In the genomic region with DNA sequence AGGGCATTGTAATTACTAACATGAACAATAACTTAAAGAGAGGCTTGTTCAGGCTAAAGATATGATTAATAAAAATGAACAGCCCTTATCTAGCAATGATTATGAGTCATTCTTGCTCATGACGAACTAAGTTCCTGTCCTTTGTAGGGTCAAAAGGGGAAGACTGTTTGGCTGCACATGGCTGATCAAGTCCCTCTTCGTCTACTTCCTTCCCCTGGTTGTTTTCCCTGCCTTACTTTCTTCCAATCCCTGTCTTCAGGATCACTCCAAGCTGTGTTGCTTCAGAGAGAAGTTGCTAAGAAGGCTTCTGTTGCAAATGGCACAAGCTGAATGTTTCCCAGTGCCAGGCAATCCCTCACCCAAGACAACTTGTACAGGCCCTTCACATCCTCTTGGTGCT, we compare ENCODE assay signal across 14 cellular contexts.
DNase-seq lines count a peak whose midpoint lies in the region; ATAC-seq and TF ChIP-seq lines count a peak whose summit lies in the region.
"Had no signal": no experiment of that assay in that cellular context is flagged by ENCODE, and none has a peak within 500 bp of the region (broad histone marks: within the 10 kb centered on the region; RNA-seq: fewer than 3 reads in every experiment).

No MANE protein-coding gene starts in this region.

- H4K20me1 ChIP-seq in HCT116 (ENCODE audit: insufficient read depth): no peaks in the 10 kb centered on the region

- no peak overlapping the region for H2AFZ ChIP-seq in HCT116 (ENCODE audit: low read depth, low read length, poor library complexity, severe bottlenecking)
- H2AFZ ChIP-seq: neural progenitor cell had no signal

- peak overlapping the region; percentile 62 for H3K4me2 ChIP-seq in HCT116 (ENCODE audit: low read length)
- H3K4me2 ChIP-seq: neural progenitor cell had no signal

- no peak; the same call in none of the 2 replicates for TF ChIP-seq RAD21 in HCT116 (IDR thresholded peaks at IDR 0.05; ENCODE audit: low read depth)

- no peaks in the 10 kb centered on the region for H3K36me3 ChIP-seq in HCT116 (ENCODE audit: control insufficient read depth in 1 of 2, insufficient read depth in 2 of 2, low read length in 2 of 2)
- H3K36me3 ChIP-seq: neural progenitor cell, thyroid gland had no signal

- peak; percentile 71 for ATAC-seq in HCT116

- BruUV-seq in HCT116 (replicated peaks; lab: Mats Ljungman, UMichigan): no TSS peak

- peak overlapping the region in 1 of 2 experiments; percentile 6; a peak in 1 of 4 replicates for H3K4me3 ChIP-seq in HCT116 (replicated peaks in 1 of 2; ENCODE audit: low read depth in 1 of 2, low read length in 2 of 2)
- H3K4me3 ChIP-seq: neural progenitor cell, thyroid gland had no signal

- intact Hi-C loops in HCT116 (cut with micrococcal nuclease): loop anchor here (5.0 to 10.0 kb wide), 2 partner anchors 71 to 159 kb away; no protein-coding TSS in a partner anchor

- H3K4me3 Mint-ChIP-seq in T-helper 2 cell treated with Interferon-gamma antibody and Interleukin-4, amounts not matched to agents 5 μg/mL and 100 μg/mL, for 36 hours: no peak overlapping the region
- H3K4me3 Mint-ChIP-seq: central memory CD8-positive, alpha-beta T cell; neural progenitor cell had no signal

- H3K79me2 ChIP-seq in HCT116 (ENCODE audit: insufficient read depth, low read length): no peaks in the 10 kb centered on the region

- POLR2A ChIA-PET in HCT116 (lab: Charles Lee): interaction anchor here (0.6 to 3.8 kb wide), 11 partner anchors 8 to 155 kb away, joined by 3 to 32 read pairs (median 4); a partner anchor contains a TSS

- RAD21 ChIA-PET in HCT116 (lab: Charles Lee; ENCODE audit: low non-redundant PET in 1 of 2, low total read pairs in 2 of 2, uncharacterized antibody in 2 of 2, unreplicated experiment in 2 of 2): interaction anchor here in 1 of 2 experiments (2.2 kb wide), 1 partner anchor 80 kb away, joined by 9 read pairs; no protein-coding TSS in a partner anchor

- no peaks in the 10 kb centered on the region for H3K4me1 Mint-ChIP-seq in T-helper 2 cell treated with Interferon-gamma antibody and Interleukin-4, amounts not matched to agents 5 μg/mL and 100 μg/mL, for 36 hours (ENCODE audit: low read depth)
- H3K4me1 Mint-ChIP-seq: central memory CD8-positive, alpha-beta T cell; neural progenitor cell had no signal

- H3K9me3 Mint-ChIP-seq in T-helper 2 cell treated with Interferon-gamma antibody and Interleukin-4, amounts not matched to agents 5 μg/mL and 100 μg/mL, for 36 hours: no peaks in the 10 kb centered on the region
- H3K9me3 Mint-ChIP-seq: central memory CD8-positive, alpha-beta T cell; neural progenitor cell had no signal

- no peaks in the 10 kb centered on the region for H3K27me3 ChIP-seq in HCT116 (ENCODE audit: insufficient read depth, low read length)
- H3K27me3 ChIP-seq: neural progenitor cell, thyroid gland had no signal

- H3K36me3 Mint-ChIP-seq in T-helper 2 cell treated with Interferon-gamma antibody and Interleukin-4, amounts not matched to agents 5 μg/mL and 100 μg/mL, for 36 hours (ENCODE audit: low read depth): no peaks in the 10 kb centered on the region
- H3K36me3 Mint-ChIP-seq: neural progenitor cell had no signal

- no peaks in the 10 kb centered on the region for H3K27me3 Mint-ChIP-seq in T-helper 2 cell treated with Interferon-gamma antibody and Interleukin-4, amounts not matched to agents 5 μg/mL and 100 μg/mL, for 36 hours (ENCODE audit: low read depth)

- H3K9me2 ChIP-seq in HCT116 (ENCODE audit: insufficient read depth): no peaks in the 10 kb centered on the region

- H3K4me1 ChIP-seq in HCT116 (ENCODE audit: control insufficient read depth in 1 of 2, insufficient read depth in 2 of 2, low read length in 2 of 2): peaks cover 60 to 81% of the 10 kb centered on the region in 2 experiments
- H3K4me1 ChIP-seq: neural progenitor cell, thyroid gland had no signal

- peak overlapping the region; percentile 64 for H3K9ac ChIP-seq in HCT116 (ENCODE audit: low read length)
- H3K9ac ChIP-seq: neural progenitor cell had no signal

- no peaks in the 10 kb centered on the region for H3K9me3 ChIP-seq in HCT116 (ENCODE audit: control insufficient read depth in 1 of 2, insufficient read depth in 1 of 2, low read depth in 1 of 2, low read length in 2 of 2)
- H3K9me3 ChIP-seq: thyroid gland had no signal

- DNase-seq in HCT116 (ENCODE audit: low read depth, low spot score): peak; percentile 91
- DNase-seq in UCSD-AML1 (lab: John Stamatoyannopoulos, UW; ENCODE audit: unreplicated experiment): peak; percentile 13
- DNase-seq in glomerular endothelial cell (ENCODE audit: extremely low read depth, low read depth, low spot score): peak; percentile 82
- peak; percentile 91 for DNase-seq in pulmonary artery endothelial cell (ENCODE audit: low read depth, low spot score)
- DNase-seq in DMS79 treated with DMSO at 0.1 percent for 48 hours (lab: John Stamatoyannopoulos, UW): no peak
- DNase-seq in T-helper 2 cell treated with Interferon-gamma antibody and Interleukin-4, amounts not matched to agents 5 μg/mL and 100 μg/mL, for 36 hours (ENCODE audit: low spot score): no peak
- no peak for DNase-seq in DMS114 treated with DMSO at 0.1 percent for 48 hours (lab: John Stamatoyannopoulos, UW; ENCODE audit: unreplicated experiment)
- DNase-seq in stimulated activated CD4-positive, alpha-beta T cell treated with anti-CD3 and anti-CD28 coated beads, Interleukin-1b, Interleukin-23, amount 100 ng/mL, for 48 hours: no peak
- DNase-seq: DMS 273 treated with DMSO at 0.1 percent for 48 hours; head of caudate nucleus; NK-92 treated with Interleukin-12 subunit alpha and Interleukin-12 subunit beta, amount 100 ng/mL, for 24 hours; thyroid gland had no signal

- no peak for TF ChIP-seq CTCF in HCT116 (IDR thresholded peaks at IDR 0.05 in 2 of 3, conservative IDR thresholded peaks at IDR 0.05 in 1 of 3; ENCODE audit: borderline replicate concordance in 1 of 3, insufficient read depth in 1 of 3, low read depth in 2 of 3, low read length in 2 of 3)

- no peak for TF ChIP-seq POLR2A in HCT116 (IDR thresholded peaks at IDR 0.05; ENCODE audit: borderline replicate concordance, extremely low read depth, insufficient read depth, insufficient read length)

- no peak overlapping the region for H3K27ac Mint-ChIP-seq in T-helper 2 cell treated with Interferon-gamma antibody and Interleukin-4, amounts not matched to agents 5 μg/mL and 100 μg/mL, for 36 hours
- H3K27ac Mint-ChIP-seq: neural progenitor cell had no signal

- H3K27ac ChIP-seq in HCT116 (ENCODE audit: low read depth, low read length): peak overlapping the region; percentile 96
- H3K27ac ChIP-seq: neural progenitor cell, thyroid gland had no signal

- CTCF ChIA-PET in HCT116 (lab: Charles Lee): interaction anchor here (1.5 kb wide), 1 partner anchor 80 kb away, joined by 5 read pairs; no protein-coding TSS in a partner anchor

TF ChIP-seq in HCT116, 20 proteins besides CTCF, POLR2A, EP300 and RAD21 (continues in another document):
- TF ChIP-seq TCF7L2 (IDR thresholded peaks at IDR 0.05; ENCODE audit: borderline replicate concordance, extremely low read depth, insufficient read depth, insufficient read length) (peak; percentile 81), CEBPB (IDR thresholded peaks at IDR 0.05; ENCODE audit: low read depth) (peak; percentile 70; the same call in 1 of the 2 replicates), ZFX (IDR thresholded peaks at IDR 0.05) (peak; percentile 22; the same call in 1 of the 2 replicates), EZH2 (IDR thresholded peaks at IDR 0.05) (no peak), YY1 (IDR thresholded peaks at IDR 0.05; ENCODE audit: extremely low read depth, insufficient replicate concordance, low read depth, low read length) (peak; percentile 43)
- TF ChIP-seq, protein P1, sequence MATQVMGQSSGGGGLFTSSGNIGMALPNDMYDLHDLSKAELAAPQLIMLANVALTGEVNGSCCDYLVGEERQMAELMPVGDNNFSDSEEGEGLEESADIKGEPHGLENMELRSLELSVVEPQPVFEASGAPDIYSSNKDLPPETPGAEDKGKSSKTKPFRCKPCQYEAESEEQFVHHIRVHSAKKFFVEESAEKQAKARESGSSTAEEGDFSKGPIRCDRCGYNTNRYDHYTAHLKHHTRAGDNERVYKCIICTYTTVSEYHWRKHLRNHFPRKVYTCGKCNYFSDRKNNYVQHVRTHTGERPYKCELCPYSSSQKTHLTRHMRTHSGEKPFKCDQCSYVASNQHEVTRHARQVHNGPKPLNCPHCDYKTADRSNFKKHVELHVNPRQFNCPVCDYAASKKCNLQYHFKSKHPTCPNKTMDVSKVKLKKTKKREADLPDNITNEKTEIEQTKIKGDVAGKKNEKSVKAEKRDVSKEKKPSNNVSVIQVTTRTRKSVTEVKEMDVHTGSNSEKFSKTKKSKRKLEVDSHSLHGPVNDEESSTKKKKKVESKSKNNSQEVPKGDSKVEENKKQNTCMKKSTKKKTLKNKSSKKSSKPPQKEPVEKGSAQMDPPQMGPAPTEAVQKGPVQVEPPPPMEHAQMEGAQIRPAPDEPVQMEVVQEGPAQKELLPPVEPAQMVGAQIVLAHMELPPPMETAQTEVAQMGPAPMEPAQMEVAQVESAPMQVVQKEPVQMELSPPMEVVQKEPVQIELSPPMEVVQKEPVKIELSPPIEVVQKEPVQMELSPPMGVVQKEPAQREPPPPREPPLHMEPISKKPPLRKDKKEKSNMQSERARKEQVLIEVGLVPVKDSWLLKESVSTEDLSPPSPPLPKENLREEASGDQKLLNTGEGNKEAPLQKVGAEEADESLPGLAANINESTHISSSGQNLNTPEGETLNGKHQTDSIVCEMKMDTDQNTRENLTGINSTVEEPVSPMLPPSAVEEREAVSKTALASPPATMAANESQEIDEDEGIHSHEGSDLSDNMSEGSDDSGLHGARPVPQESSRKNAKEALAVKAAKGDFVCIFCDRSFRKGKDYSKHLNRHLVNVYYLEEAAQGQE (IDR thresholded peaks at IDR 0.05; ENCODE audit: low read depth): no peak
- TF ChIP-seq, protein P2, sequence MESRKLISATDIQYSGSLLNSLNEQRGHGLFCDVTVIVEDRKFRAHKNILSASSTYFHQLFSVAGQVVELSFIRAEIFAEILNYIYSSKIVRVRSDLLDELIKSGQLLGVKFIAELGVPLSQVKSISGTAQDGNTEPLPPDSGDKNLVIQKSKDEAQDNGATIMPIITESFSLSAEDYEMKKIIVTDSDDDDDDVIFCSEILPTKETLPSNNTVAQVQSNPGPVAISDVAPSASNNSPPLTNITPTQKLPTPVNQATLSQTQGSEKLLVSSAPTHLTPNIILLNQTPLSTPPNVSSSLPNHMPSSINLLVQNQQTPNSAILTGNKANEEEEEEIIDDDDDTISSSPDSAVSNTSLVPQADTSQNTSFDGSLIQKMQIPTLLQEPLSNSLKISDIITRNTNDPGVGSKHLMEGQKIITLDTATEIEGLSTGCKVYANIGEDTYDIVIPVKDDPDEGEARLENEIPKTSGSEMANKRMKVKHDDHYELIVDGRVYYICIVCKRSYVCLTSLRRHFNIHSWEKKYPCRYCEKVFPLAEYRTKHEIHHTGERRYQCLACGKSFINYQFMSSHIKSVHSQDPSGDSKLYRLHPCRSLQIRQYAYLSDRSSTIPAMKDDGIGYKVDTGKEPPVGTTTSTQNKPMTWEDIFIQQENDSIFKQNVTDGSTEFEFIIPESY (IDR thresholded peaks at IDR 0.05; ENCODE audit: extremely low read depth, insufficient replicate concordance, low read length): peak; percentile 60

Comparison
In these comparisons a context has a peak if more than half of its experiments do, and no peak if none do; other contexts are left out.
1. DNase-seq: peak in HCT116 (single experiment), UCSD-AML1 (single experiment), glomerular endothelial cell (single experiment) and pulmonary artery endothelial cell (single experiment); none in DMS79 treated with DMSO at 0.1 percent for 48 hours (single experiment), T-helper 2 cell treated with Interferon-gamma antibody and Interleukin-4, amounts not matched to agents 5 μg/mL and 100 μg/mL, for 36 hours (single experiment), DMS114 treated with DMSO at 0.1 percent for 48 hours (single experiment) and stimulated activated CD4-positive, alpha-beta T cell treated with anti-CD3 and anti-CD28 coated beads, Interleukin-1b, Interleukin-23, amount 100 ng/mL, for 48 hours (single experiment).